In the genomic region with DNA sequence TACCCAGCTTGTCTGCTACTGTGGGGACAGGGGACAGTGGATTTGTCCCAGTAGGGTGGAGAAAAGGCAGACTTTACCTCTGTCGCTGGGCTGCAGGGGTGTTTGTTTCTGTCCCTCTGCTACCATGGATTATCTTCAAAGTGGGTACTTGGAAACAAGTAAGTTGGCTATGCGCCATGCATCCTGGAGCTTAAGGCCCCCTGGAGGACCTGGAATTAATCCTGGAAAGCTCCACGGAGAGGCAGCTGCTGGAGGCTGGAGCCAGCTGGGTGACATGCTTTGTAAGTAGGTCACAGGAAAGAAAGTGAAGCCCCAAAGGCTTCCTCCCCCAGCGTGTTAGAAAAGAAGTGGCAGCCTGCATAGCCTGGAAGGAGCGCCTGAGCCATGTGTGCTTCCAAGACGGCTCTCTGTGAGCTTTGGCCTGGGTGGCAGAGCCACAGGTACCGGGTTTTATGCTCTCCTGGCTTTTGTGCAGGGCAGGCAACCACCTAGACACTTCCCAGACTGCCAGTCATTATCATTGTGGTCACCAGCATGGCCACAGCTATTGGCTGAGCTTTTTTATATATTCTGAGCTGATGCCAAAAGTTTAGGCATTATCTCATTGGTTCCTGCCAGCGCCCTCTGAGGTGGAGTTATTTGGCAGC, we compare ENCODE assay signal across 9 cellular contexts. TPM values are rescaled to one million over a fixed set of nuclear protein-coding genes. Genes with fewer than 3 reads are reported as not detected.
DNase-seq lines count a peak whose midpoint lies in the region; ATAC-seq and TF ChIP-seq lines count a peak whose summit lies in the region.
"Had no signal": no experiment of that assay in that cellular context is flagged by ENCODE, and none has a peak within 500 bp of the region (broad histone marks: within the 10 kb centered on the region; RNA-seq: fewer than 3 reads in every experiment).

No MANE protein-coding gene starts in this region.

- ATAC-seq in activated naive CD8-positive, alpha-beta T cell treated with anti-CD3 and anti-CD28 coated beads, Interleukin-2, amount 10 ng/mL, durations not matched to agents 7 days and 5 days (ENCODE audit: low read depth), result peak; percentile 18
- ATAC-seq in activated naive CD8-positive, alpha-beta T cell treated with anti-CD3 and anti-CD28 coated beads, Interleukin-2, amount 50 U/mL, for 24 hours, result peak; percentile 20
- ATAC-seq in GM19324 (IDR thresholded peaks at IDR 0.05; ENCODE audit: low FRiP score, unreplicated experiment), result no peak
- ATAC-seq in GM18868 (IDR thresholded peaks at IDR 0.05; ENCODE audit: unreplicated experiment), result no peak

- CTCF ChIA-PET in RWPE1 (lab: Yijun Ruan, JAX), result interaction anchor here (0.6 kb wide), 1 partner anchor 12 kb away, joined by 3 read pairs; no protein-coding TSS in a partner anchor

- no peak overlapping the region for H3K27ac Mint-ChIP-seq in activated naive CD8-positive, alpha-beta T cell treated with anti-CD3 and anti-CD28 coated beads, Interleukin-2, amount 10 ng/mL, durations not matched to agents 7 days and 5 days
- H3K27ac Mint-ChIP-seq in activated naive CD8-positive, alpha-beta T cell treated with anti-CD3 and anti-CD28 coated beads for 36 hours, result no peak overlapping the region
- no peak overlapping the region for H3K27ac Mint-ChIP-seq in activated naive CD8-positive, alpha-beta T cell treated with anti-CD3 and anti-CD28 coated beads, Interleukin-2, amount 50 U/mL, for 24 hours

- H3K27ac ChIP-seq in RWPE1, result no peak overlapping the region

- no peak for DNase-seq in activated naive CD8-positive, alpha-beta T cell treated with anti-CD3 and anti-CD28 coated beads, Interleukin-2, amount 10 ng/mL, durations not matched to agents 7 days and 5 days
- no peak for DNase-seq in activated naive CD8-positive, alpha-beta T cell treated with anti-CD3 and anti-CD28 coated beads for 36 hours
- DNase-seq in activated naive CD8-positive, alpha-beta T cell treated with anti-CD3 and anti-CD28 coated beads, Interleukin-2, amount 50 U/mL, for 24 hours, result no peak
- DNase-seq in hypothalamus (lab: John Stamatoyannopoulos, UW) (peak in 30 of 51 donors; percentile 5 to 70 (median 35)), superior temporal gyrus (ENCODE audit: extremely low spot score) (peak; percentile 56), RWPE1 (ENCODE audit: low spot score) (no peak)
- DNase-seq: CD4-positive, CD25-positive, alpha-beta regulatory T cell had no signal

- POLR2A ChIA-PET in activated naive CD8-positive, alpha-beta T cell treated with anti-CD3 and anti-CD28 coated beads, Interleukin-2, amount 10 ng/mL, durations not matched to agents 7 days and 5 days (lab: Charles Lee), result no interaction called here
- POLR2A ChIA-PET in RWPE1 (lab: Yijun Ruan, JAX; ENCODE audit: low non-redundant PET), result no interaction called here

- no peak for TF ChIP-seq CTCF in RWPE1 (conservative IDR thresholded peaks at IDR 0.05; ENCODE audit: low read depth)

- H3K27me3 Mint-ChIP-seq in activated naive CD8-positive, alpha-beta T cell treated with anti-CD3 and anti-CD28 coated beads, Interleukin-2, amount 10 ng/mL, durations not matched to agents 7 days and 5 days, result no peaks in the 10 kb centered on the region
- H3K27me3 Mint-ChIP-seq in activated naive CD8-positive, alpha-beta T cell treated with anti-CD3 and anti-CD28 coated beads for 36 hours, result no peaks in the 10 kb centered on the region
- H3K27me3 Mint-ChIP-seq in activated naive CD8-positive, alpha-beta T cell treated with anti-CD3 and anti-CD28 coated beads, Interleukin-2, amount 50 U/mL, for 24 hours, result no peaks in the 10 kb centered on the region
- H3K27me3 Mint-ChIP-seq: CD4-positive, CD25-positive, alpha-beta regulatory T cell had no signal

- H3K4me1 Mint-ChIP-seq in activated naive CD8-positive, alpha-beta T cell treated with anti-CD3 and anti-CD28 coated beads, Interleukin-2, amount 10 ng/mL, durations not matched to agents 7 days and 5 days, result peaks cover 11% of the 10 kb centered on the region
- H3K4me1 Mint-ChIP-seq in activated naive CD8-positive, alpha-beta T cell treated with anti-CD3 and anti-CD28 coated beads for 36 hours, result peaks cover 30% of the 10 kb centered on the region
- peaks cover 30% of the 10 kb centered on the region for H3K4me1 Mint-ChIP-seq in activated naive CD8-positive, alpha-beta T cell treated with anti-CD3 and anti-CD28 coated beads, Interleukin-2, amount 50 U/mL, for 24 hours

- no peaks in the 10 kb centered on the region for H3K36me3 Mint-ChIP-seq in activated naive CD8-positive, alpha-beta T cell treated with anti-CD3 and anti-CD28 coated beads, Interleukin-2, amount 10 ng/mL, durations not matched to agents 7 days and 5 days
- no peaks in the 10 kb centered on the region for H3K36me3 Mint-ChIP-seq in activated naive CD8-positive, alpha-beta T cell treated with anti-CD3 and anti-CD28 coated beads for 36 hours
- H3K36me3 Mint-ChIP-seq in activated naive CD8-positive, alpha-beta T cell treated with anti-CD3 and anti-CD28 coated beads, Interleukin-2, amount 50 U/mL, for 24 hours (ENCODE audit: low read depth), result peaks cover 1% of the 10 kb centered on the region
- H3K36me3 Mint-ChIP-seq: CD4-positive, CD25-positive, alpha-beta regulatory T cell had no signal

- no peaks in the 10 kb centered on the region for H3K9me3 Mint-ChIP-seq in activated naive CD8-positive, alpha-beta T cell treated with anti-CD3 and anti-CD28 coated beads, Interleukin-2, amount 10 ng/mL, durations not matched to agents 7 days and 5 days
- no peaks in the 10 kb centered on the region for H3K9me3 Mint-ChIP-seq in activated naive CD8-positive, alpha-beta T cell treated with anti-CD3 and anti-CD28 coated beads for 36 hours
- H3K9me3 Mint-ChIP-seq in activated naive CD8-positive, alpha-beta T cell treated with anti-CD3 and anti-CD28 coated beads, Interleukin-2, amount 50 U/mL, for 24 hours, result no peaks in the 10 kb centered on the region
- H3K9me3 Mint-ChIP-seq: CD4-positive, CD25-positive, alpha-beta regulatory T cell had no signal

- H3K4me3 Mint-ChIP-seq in activated naive CD8-positive, alpha-beta T cell treated with anti-CD3 and anti-CD28 coated beads, Interleukin-2, amount 10 ng/mL, durations not matched to agents 7 days and 5 days, result no peak overlapping the region
- H3K4me3 Mint-ChIP-seq in activated naive CD8-positive, alpha-beta T cell treated with anti-CD3 and anti-CD28 coated beads for 36 hours, result no peak overlapping the region
- H3K4me3 Mint-ChIP-seq in activated naive CD8-positive, alpha-beta T cell treated with anti-CD3 and anti-CD28 coated beads, Interleukin-2, amount 50 U/mL, for 24 hours, result no peak overlapping the region
- H3K4me3 Mint-ChIP-seq: CD4-positive, CD25-positive, alpha-beta regulatory T cell had no signal

RNA-seq across cellular contexts. Expression of a gene that starts 9.5 kb away (rescaled TPM):
- 1 to 10 TPM; 3.8 to 4.2 TPM for total RNA-seq in activated naive CD8-positive, alpha-beta T cell treated with anti-CD3 and anti-CD28 coated beads, Interleukin-2, amount 10 ng/mL, durations not matched to agents 7 days and 5 days
- 1 to 10 TPM; 3.3 to 3.7 TPM for total RNA-seq in activated naive CD8-positive, alpha-beta T cell treated with anti-CD3 and anti-CD28 coated beads for 36 hours

RNA-seq across cellular contexts. Expression of a gene that starts 47.6 kb away (rescaled TPM):
- 10 to 100 TPM; 71.2 to 88.2 TPM for total RNA-seq in activated naive CD8-positive, alpha-beta T cell treated with anti-CD3 and anti-CD28 coated beads, Interleukin-2, amount 10 ng/mL, durations not matched to agents 7 days and 5 days
- total RNA-seq in activated naive CD8-positive, alpha-beta T cell treated with anti-CD3 and anti-CD28 coated beads for 36 hours, result 100 to 1,000 TPM; 267 TPM

Comparison
In these comparisons a context has a peak if more than half of its experiments do, and no peak if none do; other contexts are left out.
1. ATAC-seq: peak in activated naive CD8-positive, alpha-beta T cell treated with anti-CD3 and anti-CD28 coated beads, Interleukin-2, amount 10 ng/mL, durations not matched to agents 7 days and 5 days (single experiment) and activated naive CD8-positive, alpha-beta T cell treated with anti-CD3 and anti-CD28 coated beads, Interleukin-2, amount 50 U/mL, for 24 hours (single experiment); none in GM19324 (single experiment) and GM18868 (single experiment).
2. DNase-seq: peak in hypothalamus (30 of 51) and superior temporal gyrus (single experiment); none in activated naive CD8-positive, alpha-beta T cell treated with anti-CD3 and anti-CD28 coated beads, Interleukin-2, amount 10 ng/mL, durations not matched to agents 7 days and 5 days (single experiment), activated naive CD8-positive, alpha-beta T cell treated with anti-CD3 and anti-CD28 coated beads for 36 hours (single experiment), activated naive CD8-positive, alpha-beta T cell treated with anti-CD3 and anti-CD28 coated beads, Interleukin-2, amount 50 U/mL, for 24 hours (single experiment) and RWPE1 (single experiment).